23 cellular contexts compared by ENCODE assay signal in the genomic region with DNA sequence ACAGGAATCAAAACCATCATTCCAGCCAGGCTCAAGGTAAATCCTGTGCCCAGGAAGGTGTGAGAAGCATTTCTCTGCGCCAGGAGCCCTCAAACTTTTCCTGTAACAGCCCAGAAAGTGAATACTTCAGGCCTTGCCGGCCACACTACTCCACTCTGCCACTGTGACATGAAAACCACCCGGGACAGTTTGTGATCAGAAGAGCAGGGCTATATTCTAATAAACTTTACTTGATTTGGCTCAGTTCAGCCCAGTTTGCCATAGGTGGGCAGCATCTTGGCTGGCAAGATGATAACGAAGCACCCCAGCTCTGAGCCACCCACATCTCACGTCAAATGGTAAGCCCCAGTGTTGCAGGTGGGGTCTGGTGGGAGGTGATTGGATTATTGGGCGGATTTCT.
"Had no signal": no experiment of that assay in that cellular context is flagged by ENCODE, and none has a peak within 500 bp of the region (broad histone marks: within the 10 kb centered on the region; RNA-seq: fewer than 3 reads in every experiment).

No MANE protein-coding gene starts in this region.

- H3K27me3 Mint-ChIP-seq: activated CD4-positive, alpha-beta memory T cell treated with anti-CD3 and anti-CD28 coated beads, Interleukin-2, amount 10 ng/mL, durations not matched to agents 7 days and 5 days; activated CD4-positive, alpha-beta T cell treated with anti-CD3 and anti-CD28 coated beads, Interleukin-2, amount 10 ng/mL, durations not matched to agents 7 days and 5 days; activated naive CD8-positive, alpha-beta T cell treated with anti-CD3 and anti-CD28 coated beads, Interleukin-2, amount 50 U/mL, for 24 hours had no signal

- H3K9ac ChIP-seq: SK-N-SH had no signal

- H3K27ac Mint-ChIP-seq: activated CD4-positive, alpha-beta memory T cell treated with anti-CD3 and anti-CD28 coated beads, Interleukin-2, amount 10 ng/mL, durations not matched to agents 7 days and 5 days; activated CD4-positive, alpha-beta T cell treated with anti-CD3 and anti-CD28 coated beads, Interleukin-2, amount 10 ng/mL, durations not matched to agents 7 days and 5 days; activated naive CD4-positive, alpha-beta T cell treated with anti-CD3 and anti-CD28 coated beads, Interleukin-2, amount 50 U/mL, for 72 hours; activated naive CD8-positive, alpha-beta T cell treated with anti-CD3 and anti-CD28 coated beads, Interleukin-2, amount 50 U/mL, for 24 hours; activated T-cell treated with anti-CD3 and anti-CD28 coated beads, Interleukin-2, amount 50 U/mL, for 72 hours; activated T-helper 2 cell treated with anti-CD3 and anti-CD28 coated beads, Interferon-gamma antibody, Interleukin-2, Interleukin-4, amounts not matched to agents 10 μg/mL and 5 μg/mL and 100 μg/mL, durations not matched to agents 14 hours and 24 hours and 36 hours; IgD-negative memory B cell had no signal

- DNase-seq: activated CD4-positive, alpha-beta memory T cell treated with anti-CD3 and anti-CD28 coated beads, Interleukin-2, amount 10 ng/mL, durations not matched to agents 7 days and 5 days; activated CD4-positive, alpha-beta T cell treated with anti-CD3 and anti-CD28 coated beads, Interleukin-2, amount 10 ng/mL, durations not matched to agents 7 days and 5 days; activated CD4-positive, CD25-positive, alpha-beta regulatory T cell; activated naive CD8-positive, alpha-beta T cell treated with anti-CD3 and anti-CD28 coated beads, Interleukin-2, amount 50 U/mL, for 24 hours; activated T-cell treated with anti-CD3 and anti-CD28 coated beads, Interleukin-2, amount 50 U/mL, for 72 hours; amniotic stem cell; brain microvascular endothelial cell; KG1; NCI-H1048; NCI-H146; NCI-H187 treated with DMSO at 0.1 percent for 48 hours; NCI-H2081 treated with DMSO at 0.1 percent for 48 hours; NCI-H446; NCI-H524; PC-3; SJCRH30; SK-N-SH; T-helper 1 cell had no signal

- H3K4me1 ChIP-seq: SJCRH30 had no signal

- H3K36me3 ChIP-seq: brain microvascular endothelial cell, SJCRH30 had no signal

- H3K4me3 ChIP-seq: SJCRH30 had no signal

- H3K4me1 Mint-ChIP-seq: activated CD4-positive, alpha-beta memory T cell treated with anti-CD3 and anti-CD28 coated beads, Interleukin-2, amount 10 ng/mL, durations not matched to agents 7 days and 5 days; activated CD4-positive, alpha-beta T cell treated with anti-CD3 and anti-CD28 coated beads, Interleukin-2, amount 10 ng/mL, durations not matched to agents 7 days and 5 days had no signal

- H3K27me3 ChIP-seq: brain microvascular endothelial cell, SJCRH30 had no signal

- FAIRE-seq: astrocyte had no signal

- H3K27ac ChIP-seq: brain microvascular endothelial cell, SJCRH30, VCaP had no signal

- H3K9me3 ChIP-seq: SJCRH30, SK-N-SH had no signal

- ATAC-seq: activated naive CD4-positive, alpha-beta T cell treated with anti-CD3 and anti-CD28 coated beads, Interleukin-2, amount 50 U/mL, for 72 hours; activated naive CD8-positive, alpha-beta T cell treated with anti-CD3 and anti-CD28 coated beads, Interleukin-2, amount 50 U/mL, for 24 hours; activated T-cell treated with anti-CD3 and anti-CD28 coated beads, Interleukin-2, amount 50 U/mL, for 72 hours; PC-3 had no signal

- H3K9me3 Mint-ChIP-seq: activated CD4-positive, alpha-beta memory T cell treated with anti-CD3 and anti-CD28 coated beads, Interleukin-2, amount 10 ng/mL, durations not matched to agents 7 days and 5 days; activated naive CD4-positive, alpha-beta T cell treated with anti-CD3 and anti-CD28 coated beads, Interleukin-2, amount 50 U/mL, for 72 hours; activated T-helper 2 cell treated with anti-CD3 and anti-CD28 coated beads, Interferon-gamma antibody, Interleukin-2, Interleukin-4, amounts not matched to agents 10 μg/mL and 5 μg/mL and 100 μg/mL, durations not matched to agents 14 hours and 24 hours and 36 hours had no signal

- H3K4me3 Mint-ChIP-seq: activated CD4-positive, alpha-beta memory T cell treated with anti-CD3 and anti-CD28 coated beads, Interleukin-2, amount 10 ng/mL, durations not matched to agents 7 days and 5 days; activated CD4-positive, alpha-beta T cell treated with anti-CD3 and anti-CD28 coated beads, Interleukin-2, amount 10 ng/mL, durations not matched to agents 7 days and 5 days; activated naive CD8-positive, alpha-beta T cell treated with anti-CD3 and anti-CD28 coated beads, Interleukin-2, amount 50 U/mL, for 24 hours; activated T-cell treated with anti-CD3 and anti-CD28 coated beads, Interleukin-2, amount 50 U/mL, for 72 hours; IgD-negative memory B cell had no signal
